30 cellular contexts compared by ENCODE assay signal in genomic region chr22:49561338-49561737, GRCh38.
"Had no signal": no experiment of that assay in that cellular context is flagged by ENCODE, and none has a peak within 500 bp of the region (broad histone marks: within the 10 kb centered on the region; RNA-seq: fewer than 3 reads in every experiment).

No MANE protein-coding gene starts in this region.

- H3K27me3 ChIP-seq: ascending aorta, cardiac muscle cell, colonic mucosa, dorsolateral prefrontal cortex, foreskin keratinocyte, gastrocnemius medialis had no signal

- H3K4me1 ChIP-seq: ascending aorta, breast epithelium, colonic mucosa, esophagus muscularis mucosa, foreskin keratinocyte, gastrocnemius medialis had no signal

- H3K9me3 ChIP-seq: ascending aorta, colonic mucosa, gastrocnemius medialis had no signal

- H3K27ac ChIP-seq: ascending aorta, breast epithelium, cardiac muscle cell, colonic mucosa, dorsolateral prefrontal cortex, esophagus muscularis mucosa, foreskin keratinocyte, gastrocnemius medialis had no signal

- ATAC-seq: activated CD8-positive, alpha-beta T cell treated with anti-CD3 and anti-CD28 coated beads for 36 hours; activated naive CD4-positive, alpha-beta T cell treated with anti-CD3 and anti-CD28 coated beads, Interleukin-2, amount 50 U/mL, for 72 hours; activated T-cell treated with anti-CD3 and anti-CD28 coated beads, Interleukin-2, amount 50 U/mL, for 4 hours; activated T-helper 17 cell treated with anti-CD3 and anti-CD28 coated beads, Interleukin-2, amount 50 U/mL, for 72 hours; foreskin keratinocyte; gastrocnemius medialis; T-helper 17 cell had no signal

- H3K4me3 ChIP-seq: ascending aorta, breast epithelium, cardiac muscle cell, colonic mucosa, dorsolateral prefrontal cortex, esophagus muscularis mucosa, gastrocnemius medialis had no signal

- DNase-seq: activated CD4-positive, alpha-beta T cell treated with anti-CD3 and anti-CD28 coated beads for 4 hours; activated CD4-positive, alpha-beta T cell treated with anti-CD3 and anti-CD28 coated beads, Interleukin-2, amount 10 ng/mL, durations not matched to agents 7 days and 5 days; activated CD4-positive, alpha-beta T cell treated with anti-CD3 and anti-CD28 coated beads, Interleukin-2, amount 50 U/mL, for 48 hours; activated CD4-positive, CD25-positive, alpha-beta regulatory T cell; activated CD4-positive, CD25-positive, alpha-beta regulatory T cell treated with anti-CD3 and anti-CD28 coated beads, Interleukin-2, amount 50 U/mL, for 72 hours; activated CD8-positive, alpha-beta memory T cell treated with anti-CD3 and anti-CD28 coated beads for 24 hours; activated CD8-positive, alpha-beta T cell treated with anti-CD3 and anti-CD28 coated beads for 36 hours; activated effector memory CD4-positive, alpha-beta T cell treated with Interleukin-2 at 50 U/mL for 16 hours; activated gamma-delta T cell treated with Interleukin-2 at 50 U/mL for 16 hours; activated naive CD4-positive, alpha-beta T cell treated with anti-CD3 and anti-CD28 coated beads for 36 hours; activated naive CD8-positive, alpha-beta T cell treated with anti-CD3 and anti-CD28 coated beads, Interleukin-2, amount 10 ng/mL, durations not matched to agents 7 days and 5 days; activated T-cell treated with anti-CD3 and anti-CD28 coated beads, Interleukin-2, amount 50 U/mL, for 4 hours; central memory CD4-positive, alpha-beta T cell; cerebellar nuclear complex; colonic mucosa; effector memory CD4-positive, alpha-beta T cell; endodermal cell; foreskin keratinocyte; gastrocnemius medialis; glutamatergic neuron; T-helper 1 cell; T-helper 17 cell; T1000 had no signal

- H3K36me3 ChIP-seq: ascending aorta, breast epithelium, cardiac muscle cell, colonic mucosa, esophagus muscularis mucosa, gastrocnemius medialis had no signal
